In the genomic region with DNA sequence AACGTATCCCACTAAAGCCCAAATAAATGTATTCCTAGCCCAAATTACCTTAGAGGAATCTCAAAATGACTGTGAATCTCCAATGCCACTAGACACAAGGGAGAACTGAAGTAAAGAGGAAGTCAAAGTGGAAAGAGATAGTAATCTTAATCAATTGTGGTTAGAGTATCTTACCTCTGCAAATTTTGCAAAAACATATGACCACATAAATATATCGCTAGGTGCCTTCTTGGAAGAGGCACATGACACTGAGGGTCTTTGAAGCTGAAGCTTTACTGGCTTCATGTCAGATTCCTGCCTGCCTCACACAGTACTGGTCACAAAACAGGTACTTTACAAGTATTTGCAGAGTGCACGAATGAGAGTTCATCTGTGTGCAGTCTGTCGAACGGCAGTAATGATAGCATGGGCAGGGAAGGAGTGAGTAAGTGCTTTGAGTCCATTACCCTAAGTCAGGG, we compare ENCODE assay signal across 9 cellular contexts.
A peak's percentile ranks its signal among the peaks of the same experiment; 100 is the strongest.
DNase-seq lines count a peak whose midpoint lies in the region; ATAC-seq and TF ChIP-seq lines count a peak whose summit lies in the region.
"Had no signal": no experiment of that assay in that cellular context is flagged by ENCODE, and none has a peak within 500 bp of the region (broad histone marks: within the 10 kb centered on the region; RNA-seq: fewer than 3 reads in every experiment).

No MANE protein-coding gene starts in this region.

- H3K9me3 ChIP-seq in OCI-LY7 (ENCODE audit: low read length): peaks cover 17% of the 10 kb centered on the region; the same call in 1 of the 2 replicates
- no peaks in the 10 kb centered on the region for H3K9me3 ChIP-seq in uterus
- H3K9me3 ChIP-seq in hepatocyte (ENCODE audit: low read depth): no peaks in the 10 kb centered on the region

- DNase-seq in GM10266 (ENCODE audit: extremely low spot score) (peak; percentile 26), OCI-LY7 (ENCODE audit: low spot score) (no peak), uterus (no peak), hepatocyte (ENCODE audit: low spot score) (no peak), NCI-H524 treated with DMSO at 0.1 percent for 48 hours (lab: John Stamatoyannopoulos, UW) (no peak), COR-L47 (lab: John Stamatoyannopoulos, UW) (no peak)
- peak; percentile 70 for DNase-seq in central memory CD4-positive, alpha-beta T cell

- no peaks in the 10 kb centered on the region for H3K9me2 ChIP-seq in OCI-LY7 (ENCODE audit: insufficient read depth, low read length)
- H3K9me2 ChIP-seq in hepatocyte (replicated peaks; ENCODE audit: insufficient read depth): no peaks in the 10 kb centered on the region

- BruUV-seq in OCI-LY7 (replicated peaks; lab: Mats Ljungman, UMichigan): no TSS peak

- H3K27ac ChIP-seq in OCI-LY7 (ENCODE audit: low read depth, low read length, poor library complexity, severe bottlenecking): no peak overlapping the region
- no peak overlapping the region for H3K27ac ChIP-seq in uterus
- no peak overlapping the region for H3K27ac ChIP-seq in hepatocyte
- H3K27ac ChIP-seq: SJSA1 had no signal

- peak; percentile 50 for ATAC-seq in HG02588 (IDR thresholded peaks at IDR 0.05; ENCODE audit: unreplicated experiment)

- H3K4me2 ChIP-seq in OCI-LY7 (ENCODE audit: low read length): no peak overlapping the region
- no peak overlapping the region for H3K4me2 ChIP-seq in hepatocyte

- H3K4me1 ChIP-seq in OCI-LY7 (ENCODE audit: insufficient read depth, low read length, poor library complexity, severe bottlenecking) (peaks cover 6% of the 10 kb centered on the region), uterus (no peaks in the 10 kb centered on the region), hepatocyte (ENCODE audit: insufficient read depth) (no peaks in the 10 kb centered on the region)
- H3K4me1 ChIP-seq: SJSA1 had no signal

- TF ChIP-seq CTCF in GM10266 (IDR thresholded peaks at IDR 0.05; ENCODE audit: control insufficient read depth, insufficient read depth, low read depth, missing control alignments) (no peak), OCI-LY7 (conservative IDR thresholded peaks at IDR 0.05; ENCODE audit: low read length) (no peak), uterus (IDR thresholded peaks at IDR 0.05) (no peak), hepatocyte (IDR thresholded peaks at IDR 0.05; ENCODE audit: poor library complexity) (no peak)

- H3K36me3 ChIP-seq in OCI-LY7 (ENCODE audit: insufficient read depth, low read length): no peaks in the 10 kb centered on the region; the same call in 1 of the 2 replicates
- H3K36me3 ChIP-seq in uterus: no peaks in the 10 kb centered on the region
- H3K36me3 ChIP-seq in hepatocyte (replicated peaks; ENCODE audit: insufficient read depth, low read depth): no peaks in the 10 kb centered on the region
- H3K36me3 ChIP-seq: SJSA1 had no signal

- H4K20me1 ChIP-seq in OCI-LY7 (ENCODE audit: insufficient read depth, low read length) (no peaks in the 10 kb centered on the region), hepatocyte (ENCODE audit: insufficient read depth, poor library complexity, severe bottlenecking) (no peaks in the 10 kb centered on the region)

- no peak overlapping the region for H3K4me3 ChIP-seq in OCI-LY7 (ENCODE audit: low read depth, low read length, poor library complexity, severe bottlenecking)
- no peak overlapping the region for H3K4me3 ChIP-seq in uterus
- H3K4me3 ChIP-seq in hepatocyte: no peak overlapping the region
- H3K4me3 ChIP-seq: SJSA1 had no signal

- POLR2A ChIA-PET in OCI-LY7 (lab: Charles Lee): interaction anchor here (0.9 to 2.5 kb wide), 5 partner anchors 14 to 37 kb away, joined by 3 to 10 read pairs (median 4); no protein-coding TSS in a partner anchor

- H2AFZ ChIP-seq in OCI-LY7 (ENCODE audit: low read length) (peak overlapping the region; percentile 68; the same call in 1 of the 2 replicates), hepatocyte (no peak overlapping the region)

- H3K27me3 ChIP-seq in uterus (no peaks in the 10 kb centered on the region), hepatocyte (no peaks in the 10 kb centered on the region)
- H3K27me3 ChIP-seq: SJSA1 had no signal

- no peaks in the 10 kb centered on the region for H3K79me2 ChIP-seq in OCI-LY7 (ENCODE audit: insufficient read depth, low read depth, low read length)
- H3K79me2 ChIP-seq in hepatocyte: no peaks in the 10 kb centered on the region

- CTCF ChIA-PET in OCI-LY7 (lab: Charles Lee; ENCODE audit: unreplicated experiment): interaction anchor here (0.5 kb wide), 1 partner anchor 148 kb away, joined by 3 read pairs; no protein-coding TSS in a partner anchor

- WGBS in hepatocyte (ENCODE audit: low lambda C conversion rate, missing lambda C conversion rate): 78% methylated on average over 5 of the region's 5 CpGs

- intact Hi-C loops in OCI-LY7 (cut with micrococcal nuclease; ENCODE audit: unreplicated experiment): no loop called here
- intact Hi-C loops in uterus (cut with DNase I; ENCODE audit: low total_unique reads): no loop called here

- TF ChIP-seq POLR2A in uterus (IDR thresholded peaks at IDR 0.05): no peak

Comparison
In these comparisons a context has a peak if more than half of its experiments do, and no peak if none do; other contexts are left out.
1. DNase-seq: peak in GM10266 (single experiment) and central memory CD4-positive, alpha-beta T cell (single experiment); none in OCI-LY7 (single experiment), uterus (0 of 2), hepatocyte (single experiment), NCI-H524 treated with DMSO at 0.1 percent for 48 hours (single experiment) and COR-L47 (single experiment).